8 cellular contexts compared by ENCODE assay signal in genomic region chr2:127649684-127650040, GRCh38. TPM values are rescaled to one million over a fixed set of nuclear protein-coding genes. Genes with fewer than 3 reads are reported as not detected.
A peak's percentile ranks its signal among the peaks of the same experiment; 100 is the strongest.
DNase-seq lines count a peak whose midpoint lies in the region; ATAC-seq, FAIRE-seq and TF ChIP-seq lines count a peak whose summit lies in the region.

No MANE protein-coding gene starts in this region.

- no peak overlapping the region for H3K27ac ChIP-seq in AG04450 (ENCODE audit: low read depth, low read length)

- peaks cover 12 to 43% (median 32%) of the 10 kb centered on the region in 4 donors for H3K4me1 Mint-ChIP-seq in naive thymus-derived CD8-positive, alpha-beta T cell

- FAIRE-seq in HTR-8/SVneo (lab: Jason Lieb, UNC): peak; percentile 84

- H3K9me3 Mint-ChIP-seq in naive thymus-derived CD8-positive, alpha-beta T cell: no peaks in the 10 kb centered on the region

- peak overlapping the region; percentile 43 to 90 (median 77) for H3K27ac Mint-ChIP-seq in naive thymus-derived CD8-positive, alpha-beta T cell

- H3K9me3 ChIP-seq in AG04450 (ENCODE audit: control insufficient read depth, insufficient read depth, low read length): no peaks in the 10 kb centered on the region; the same call in 1 of the 2 replicates

- peak overlapping the region; percentile 53 to 83 (median 70) for H3K4me3 Mint-ChIP-seq in naive thymus-derived CD8-positive, alpha-beta T cell

- no peak overlapping the region for H3K4me3 ChIP-seq in AG04450 (ENCODE audit: low read depth, low read length)

- ATAC-seq in GM18517 (IDR thresholded peaks at IDR 0.05; ENCODE audit: unreplicated experiment) (peak; percentile 81), esophagus mucosa (peak; percentile 61)
- ATAC-seq in naive thymus-derived CD8-positive, alpha-beta T cell: peak; percentile 77 to 94

- H3K36me3 Mint-ChIP-seq in naive thymus-derived CD8-positive, alpha-beta T cell: peaks cover 0 to 2% (median 0%) of the 10 kb centered on the region in 3 donors

- POLR2A ChIA-PET in AG04450 (lab: Yijun Ruan, JAX): interaction anchor here (0.6 to 1.4 kb wide), 2 partner anchors 52 to 323 kb away, joined by 3 to 5 read pairs; partner anchors contain the start of gene SFT2D3
- POLR2A ChIA-PET in naive thymus-derived CD8-positive, alpha-beta T cell (lab: Charles Lee): interaction anchor here (2.3 to 4.2 kb wide), 2 partner anchors 9 to 59 kb away, joined by 12 to 19 read pairs; no protein-coding TSS in a partner anchor

- TF ChIP-seq CTCF in AG04450 (IDR thresholded peaks at IDR 0.05; ENCODE audit: low read depth, low read length): peak; percentile 91

- H3K27me3 ChIP-seq in AG04450 (ENCODE audit: control insufficient read depth, insufficient read depth, low read length): no peaks in the 10 kb centered on the region

- DNase-seq in AG04450 (ENCODE audit: low read depth, low spot score) (peak; percentile 61), HTR-8/SVneo (ENCODE audit: insufficient read length, low spot score) (peak; percentile 81), OCI-M2 (lab: John Stamatoyannopoulos, UW; ENCODE audit: unreplicated experiment) (peak; percentile 30), activated T-cell treated with anti-CD3 and anti-CD28 coated beads for 48 hours (ENCODE audit: low read depth) (peak; percentile 73)
- DNase-seq in naive thymus-derived CD8-positive, alpha-beta T cell: peak; percentile 68 to 93 (median 80)
- DNase-seq in stimulated activated CD8-positive, alpha-beta memory T cell treated with anti-CD3 and anti-CD28 coated beads, Interleukin-7, amount 100 ng/mL, for 48 hours (ENCODE audit: extremely low read depth in 1 of 2, low read depth in 1 of 2): peak; percentile 56 to 72

- CTCF ChIA-PET in AG04450 (lab: Charles Lee): interaction anchor here (0.5 to 5.1 kb wide), 15 partner anchors 10 to 325 kb away, joined by 3 to 22 read pairs (median 3); no protein-coding TSS in a partner anchor

- H3K27me3 Mint-ChIP-seq in naive thymus-derived CD8-positive, alpha-beta T cell: no peaks in the 10 kb centered on the region

RNA-seq across cellular contexts. Expression of gene GPR17, which starts 3.7 kb away (rescaled TPM):
- polyA plus RNA-seq in AG04450 (2011; rRNA removed): not detected in 2 replicates
- not detected in 2 replicates for polyA minus RNA-seq in AG04450 (2011; rRNA and poly(A)+ RNA removed)
- not detected for total RNA-seq in esophagus mucosa
- not detected for total RNA-seq in naive thymus-derived CD8-positive, alpha-beta T cell
- polyA plus RNA-seq in naive thymus-derived CD8-positive, alpha-beta T cell: not detected

RNA-seq across cellular contexts. Expression of gene LIMS2, which starts 25.7 kb away (rescaled TPM):
- polyA plus RNA-seq in AG04450 (2011; rRNA removed): 6.3 and 8.7 TPM in 2 replicates
- polyA minus RNA-seq in AG04450 (2011; rRNA and poly(A)+ RNA removed): 11.4 and 15.3 TPM in 2 replicates
- 6.0 TPM for total RNA-seq in esophagus mucosa
- total RNA-seq in naive thymus-derived CD8-positive, alpha-beta T cell: 10 to 100 TPM; 10.1 to 11.8 TPM
- 10 to 100 TPM in 1 of 3 donors, 1 to 10 TPM in 2; 3.4 to 12.5 (median 5.8) TPM for polyA plus RNA-seq in naive thymus-derived CD8-positive, alpha-beta T cell

RNA-seq across cellular contexts. Expression of gene SFT2D3, which starts 51.6 kb away (rescaled TPM):
- 4.3 and 5.3 TPM in 2 replicates for polyA plus RNA-seq in AG04450 (2011; rRNA removed)
- 2.6 and 3.0 TPM in 2 replicates for polyA minus RNA-seq in AG04450 (2011; rRNA and poly(A)+ RNA removed)
- total RNA-seq in esophagus mucosa: 3.6 TPM
- total RNA-seq in naive thymus-derived CD8-positive, alpha-beta T cell: 10 to 100 TPM; 16.5 to 16.9 TPM
- 1 to 10 TPM; 1.7 to 4.4 (median 2.4) TPM for polyA plus RNA-seq in naive thymus-derived CD8-positive, alpha-beta T cell

Comparison
In these comparisons a context has a peak if more than half of its experiments do, and no peak if none do; other contexts are left out.
1. DNase-seq: peak in every context shown above with its lines; median percentile 81 in HTR-8/SVneo; 80 in naive thymus-derived CD8-positive, alpha-beta T cell; 73 in activated T-cell treated with anti-CD3 and anti-CD28 coated beads for 48 hours; 64 in stimulated activated CD8-positive, alpha-beta memory T cell treated with anti-CD3 and anti-CD28 coated beads, Interleukin-7, amount 100 ng/mL, for 48 hours; 61 in AG04450; 30 in OCI-M2.